27 cellular contexts compared by ENCODE assay signal in the genomic region with DNA sequence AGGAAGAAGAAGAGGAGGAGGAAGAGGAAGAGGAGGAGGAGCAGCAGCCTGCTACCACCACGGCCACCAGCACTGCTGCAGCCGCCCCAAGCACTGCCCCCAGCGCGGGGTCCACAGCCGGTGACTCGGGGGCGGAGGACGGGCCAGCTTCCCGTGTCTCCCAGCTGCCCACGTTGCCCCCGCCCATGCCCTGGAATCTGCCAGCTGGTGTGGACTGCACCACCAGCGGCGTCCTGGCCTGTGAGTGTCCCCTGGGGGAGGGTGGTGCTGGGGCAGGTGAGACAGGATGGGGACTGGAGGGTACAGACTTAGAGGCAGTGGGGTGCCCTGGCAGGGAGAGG. TPM values are rescaled to one million over a fixed set of nuclear protein-coding genes. Genes with fewer than 3 reads are reported as not detected.
"Had no signal": no experiment of that assay in that cellular context is flagged by ENCODE, and none has a peak within 500 bp of the region (broad histone marks: within the 10 kb centered on the region; RNA-seq: fewer than 3 reads in every experiment).

No MANE protein-coding gene starts in this region.

- H3K9me3 ChIP-seq: breast epithelium, esophagus squamous epithelium, stomach, thyroid gland, upper lobe of left lung, vagina had no signal

- H3K27ac ChIP-seq: breast epithelium, epithelial cell of prostate, esophagus squamous epithelium, stomach, thyroid gland, upper lobe of left lung, vagina had no signal

- H3K9me3 Mint-ChIP-seq: activated CD4-positive, alpha-beta memory T cell treated with anti-CD3 and anti-CD28 coated beads, Interleukin-2, amount 10 ng/mL, durations not matched to agents 7 days and 5 days; activated CD4-positive, alpha-beta T cell treated with anti-CD3 and anti-CD28 coated beads, Interleukin-2, amount 10 ng/mL, durations not matched to agents 7 days and 5 days; activated naive CD4-positive, alpha-beta T cell treated with anti-CD3 and anti-CD28 coated beads, Interleukin-2, amount 50 U/mL, for 72 hours; activated T-cell treated with anti-CD3 and anti-CD28 coated beads, Interleukin-2, amount 50 U/mL, for 4 hours; activated T-helper 2 cell treated with anti-CD3 and anti-CD28 coated beads, Interferon-gamma antibody, Interleukin-2, Interleukin-4, amounts not matched to agents 10 μg/mL and 5 μg/mL and 100 μg/mL, durations not matched to agents 14 hours and 24 hours and 36 hours; dendritic cell treated with granulocyte-macrophage colony-stimulating factor and Interleukin-4, amounts not matched to agents 40 ng/mL and 50 ng/mL, for 4 days; endodermal cell; mesothelial cell of epicardium; naive thymus-derived CD4-positive, alpha-beta T cell had no signal

- H3K27me3 ChIP-seq: breast epithelium, esophagus squamous epithelium, stomach, thyroid gland, upper lobe of left lung, vagina had no signal

- DNase-seq: activated CD4-positive, alpha-beta memory T cell treated with anti-CD3 and anti-CD28 coated beads, Interleukin-2, amount 10 ng/mL, durations not matched to agents 7 days and 5 days; activated CD4-positive, alpha-beta T cell treated with anti-CD3 and anti-CD28 coated beads for 1 hour; activated CD4-positive, alpha-beta T cell treated with anti-CD3 and anti-CD28 coated beads, Interleukin-2, amount 10 ng/mL, durations not matched to agents 7 days and 5 days; activated CD8-positive, alpha-beta memory T cell treated with anti-CD3 and anti-CD28 coated beads, Interleukin-2, amount 50 U/mL, for 48 hours; activated naive CD4-positive, alpha-beta T cell; activated T-cell treated with anti-CD3 and anti-CD28 coated beads, Interleukin-2, amount 50 U/mL, for 4 hours; central memory CD4-positive, alpha-beta T cell; endodermal cell; esophagus squamous epithelium; left cardiac atrium; mammary epithelial cell; naive thymus-derived CD4-positive, alpha-beta T cell; right cardiac atrium; stimulated activated CD4-positive, alpha-beta T cell treated with anti-CD3 and anti-CD28 coated beads, Interleukin-12 subunit alpha, Interleukin-12 subunit beta, amount 100 ng/mL, for 4 hours; stimulated activated CD4-positive, alpha-beta T cell treated with anti-CD3 and anti-CD28 coated beads, Interleukin-4, amount 100 ng/mL, for 1 hour; stomach; T-helper 2 cell; thyroid gland had no signal

- H3K4me3 Mint-ChIP-seq: activated CD4-positive, alpha-beta memory T cell treated with anti-CD3 and anti-CD28 coated beads, Interleukin-2, amount 10 ng/mL, durations not matched to agents 7 days and 5 days; activated CD4-positive, alpha-beta T cell treated with anti-CD3 and anti-CD28 coated beads, Interleukin-2, amount 10 ng/mL, durations not matched to agents 7 days and 5 days; activated T-cell treated with anti-CD3 and anti-CD28 coated beads, Interleukin-2, amount 50 U/mL, for 4 hours; dendritic cell treated with granulocyte-macrophage colony-stimulating factor and Interleukin-4, amounts not matched to agents 40 ng/mL and 50 ng/mL, for 4 days; endodermal cell; mesothelial cell of epicardium; naive thymus-derived CD4-positive, alpha-beta T cell had no signal

- H3K4me1 ChIP-seq: breast epithelium, esophagus squamous epithelium, stomach, thyroid gland, upper lobe of left lung, vagina had no signal

- H3K4me3 ChIP-seq: breast epithelium, esophagus squamous epithelium, stomach, thyroid gland, upper lobe of left lung, vagina had no signal

- H3K27me3 Mint-ChIP-seq: activated CD4-positive, alpha-beta memory T cell treated with anti-CD3 and anti-CD28 coated beads, Interleukin-2, amount 10 ng/mL, durations not matched to agents 7 days and 5 days; activated CD4-positive, alpha-beta T cell treated with anti-CD3 and anti-CD28 coated beads, Interleukin-2, amount 10 ng/mL, durations not matched to agents 7 days and 5 days; dendritic cell treated with granulocyte-macrophage colony-stimulating factor and Interleukin-4, amounts not matched to agents 40 ng/mL and 50 ng/mL, for 4 days; naive thymus-derived CD4-positive, alpha-beta T cell had no signal

- H3K4me1 Mint-ChIP-seq: activated CD4-positive, alpha-beta memory T cell treated with anti-CD3 and anti-CD28 coated beads, Interleukin-2, amount 10 ng/mL, durations not matched to agents 7 days and 5 days; activated CD4-positive, alpha-beta T cell treated with anti-CD3 and anti-CD28 coated beads, Interleukin-2, amount 10 ng/mL, durations not matched to agents 7 days and 5 days; endodermal cell; mesothelial cell of epicardium had no signal

- H3K27ac Mint-ChIP-seq: activated CD4-positive, alpha-beta memory T cell treated with anti-CD3 and anti-CD28 coated beads, Interleukin-2, amount 10 ng/mL, durations not matched to agents 7 days and 5 days; activated CD4-positive, alpha-beta T cell treated with anti-CD3 and anti-CD28 coated beads, Interleukin-2, amount 10 ng/mL, durations not matched to agents 7 days and 5 days; activated naive CD4-positive, alpha-beta T cell treated with anti-CD3 and anti-CD28 coated beads, Interleukin-2, amount 50 U/mL, for 72 hours; activated T-helper 2 cell treated with anti-CD3 and anti-CD28 coated beads, Interferon-gamma antibody, Interleukin-2, Interleukin-4, amounts not matched to agents 10 μg/mL and 5 μg/mL and 100 μg/mL, durations not matched to agents 14 hours and 24 hours and 36 hours; dendritic cell treated with granulocyte-macrophage colony-stimulating factor and Interleukin-4, amounts not matched to agents 40 ng/mL and 50 ng/mL, for 4 days; endodermal cell; mesothelial cell of epicardium; naive thymus-derived CD4-positive, alpha-beta T cell had no signal

- ATAC-seq: activated T-cell treated with anti-CD3 and anti-CD28 coated beads, Interleukin-2, amount 50 U/mL, for 4 hours; left cardiac atrium; naive thymus-derived CD4-positive, alpha-beta T cell; right cardiac atrium had no signal

RNA-seq across cellular contexts. Expression of gene RRAS, which starts 13.5 kb away (rescaled TPM):
- polyA plus RNA-seq: neural cell had no signal
